Comparison of ENCODE assay signal across 9 cellular contexts in the genomic region with DNA sequence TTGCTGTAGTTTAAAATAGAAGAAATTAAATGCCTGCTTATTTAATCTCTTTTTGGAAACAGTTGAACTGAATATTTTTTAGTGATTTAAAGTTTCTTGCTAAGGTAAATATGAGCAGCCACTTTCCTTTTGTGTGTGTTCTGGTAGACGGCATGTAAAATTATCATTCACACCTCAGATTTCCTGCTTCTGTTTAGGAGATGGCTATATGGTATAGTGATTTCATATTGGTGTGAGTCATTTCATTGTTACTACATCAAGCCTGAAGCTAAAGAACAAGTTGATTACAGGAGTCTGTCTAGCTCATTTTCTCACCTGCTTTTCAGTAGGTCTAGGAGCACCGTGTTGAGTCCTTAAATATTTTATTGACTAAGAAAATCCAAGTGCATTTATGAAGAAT. TPM values are rescaled to one million over a fixed set of nuclear protein-coding genes. Genes with fewer than 3 reads are reported as not detected.
DNase-seq lines count a peak whose midpoint lies in the region; ATAC-seq and TF ChIP-seq lines count a peak whose summit lies in the region.
"Had no signal": no experiment of that assay in that cellular context is flagged by ENCODE, and none has a peak within 500 bp of the region (broad histone marks: within the 10 kb centered on the region; RNA-seq: fewer than 3 reads in every experiment).

No MANE protein-coding gene starts in this region.

- peaks cover 54% of the 10 kb centered on the region for H3F3A ChIP-seq in PC-9 (ENCODE audit: insufficient read depth, low read depth)

- H3K9me3 Mint-ChIP-seq in MCF 10A (ENCODE audit: unreplicated experiment): no peaks in the 10 kb centered on the region

- peak overlapping the region; percentile 90 for H3K27ac Mint-ChIP-seq in MCF 10A (ENCODE audit: low read depth, unreplicated experiment)

- no peak for TF ChIP-seq POLR2A in breast epithelium (IDR thresholded peaks at IDR 0.05)

- TF ChIP-seq CTCF in MCF 10A (IDR thresholded peaks at IDR 0.05; ENCODE audit: unreplicated experiment) (no peak), breast epithelium (IDR thresholded peaks at IDR 0.05) (no peak), PC-9 (conservative IDR thresholded peaks at IDR 0.05) (no peak)

- BruUV-seq in MCF 10A (replicated peaks; lab: Mats Ljungman, UMichigan) (no TSS peak), PC-9 (replicated peaks; lab: Mats Ljungman, UMichigan) (no TSS peak)

- no peaks in the 10 kb centered on the region for H3K4me1 ChIP-seq in breast epithelium
- peaks cover 49% of the 10 kb centered on the region for H3K4me1 ChIP-seq in PC-9 (replicated peaks; ENCODE audit: insufficient read depth)
- peaks cover 0 to 7% of the 10 kb centered on the region in 2 donors for H3K4me1 ChIP-seq in aorta (ENCODE audit: control insufficient read depth in 1 of 2, insufficient read depth in 2 of 2, low read length in 2 of 2)

- intact Hi-C loops in MCF 10A (cut with micrococcal nuclease) (no loop called here), breast epithelium (cut with DNase I; ENCODE audit: low total_unique reads) (no loop called here), PC-9 (cut with micrococcal nuclease; ENCODE audit: unreplicated experiment) (loop anchor here (1.0 kb wide), 1 partner anchor 81 kb away; no protein-coding TSS in a partner anchor), aorta (cut with DNase I) (loop anchor here in 1 of 2 donors (5.0 kb wide), 1 partner anchor 41 kb away; no protein-coding TSS in a partner anchor)

- no peak overlapping the region for H3K27ac ChIP-seq in breast epithelium
- peak overlapping the region; percentile 66 for H3K27ac ChIP-seq in PC-9
- H3K27ac ChIP-seq in aorta (ENCODE audit: low read depth in 1 of 2, low read length in 2 of 2): peak overlapping the region in 1 of 2 donors; percentile 57

- ATAC-seq in aorta (ENCODE audit: low FRiP score): no peak
- no peak for ATAC-seq in HG03025 (IDR thresholded peaks at IDR 0.05; ENCODE audit: low FRiP score, unreplicated experiment)

- H2AFZ ChIP-seq in PC-9: no peak overlapping the region

- H3K4me3 Mint-ChIP-seq in MCF 10A (ENCODE audit: unreplicated experiment): peak overlapping the region; percentile 47

- no peaks in the 10 kb centered on the region for H3K36me3 ChIP-seq in breast epithelium
- H3K36me3 ChIP-seq in PC-9 (ENCODE audit: low read depth): no peaks in the 10 kb centered on the region
- no peaks in the 10 kb centered on the region for H3K36me3 ChIP-seq in aorta (ENCODE audit: control insufficient read depth in 1 of 2, insufficient read depth in 2 of 2, low read length in 1 of 2)

- H3K9me3 ChIP-seq in breast epithelium (no peaks in the 10 kb centered on the region), PC-9 (ENCODE audit: insufficient read depth, low read depth) (no peaks in the 10 kb centered on the region), aorta (ENCODE audit: control insufficient read depth, low read length) (no peaks in the 10 kb centered on the region)

- H3K9me2 ChIP-seq in PC-9 (ENCODE audit: insufficient read depth): no peaks in the 10 kb centered on the region; the same call in 1 of the 2 replicates

- peak overlapping the region; percentile 66 for H3K4me2 ChIP-seq in PC-9

- 2 to 3% methylated on average over 2 of the region's 2 CpGs for WGBS in aorta, 2 donors

- H3K79me2 ChIP-seq in PC-9 (ENCODE audit: low read depth): peaks cover 70% of the 10 kb centered on the region

- H3K4me3 ChIP-seq in breast epithelium (peak overlapping the region in 1 of 3 donors; percentile 24), PC-9 (peak overlapping the region; percentile 20; the same call in 1 of the 2 replicates), aorta (ENCODE audit: low read length in 2 of 2) (peak overlapping the region; percentile 11 to 18)

- no peaks in the 10 kb centered on the region for H3K27me3 Mint-ChIP-seq in MCF 10A (ENCODE audit: insufficient read depth, unreplicated experiment)

- POLR2A ChIA-PET in MCF 10A (lab: Yijun Ruan, JAX): interaction anchor here (0.6 to 6.0 kb wide), 10 partner anchors 10 to 1225 kb away, joined by 3 to 55 read pairs (median 5); a partner anchor contains a TSS
- POLR2A ChIA-PET in PC-9 (lab: Charles Lee; ENCODE audit: unreplicated experiment): interaction anchor here (0.5 to 0.9 kb wide), 3 partner anchors 334 to 1232 kb away, joined by 6 to 11 read pairs (median 7); no protein-coding TSS in a partner anchor

- DNase-seq in MCF 10A (ENCODE audit: unreplicated experiment): peak; percentile 81
- DNase-seq in breast epithelium (ENCODE audit: low spot score in 2 of 2): no peak
- DNase-seq in PC-9: peak in 1 of 2 experiments; percentile 94
- peak; percentile 13 for DNase-seq in fibroblast of gingiva (ENCODE audit: low read depth)
- DNase-seq in aorta: no peak
- no peak for DNase-seq in D341Med (ENCODE audit: low spot score)
- no peak for DNase-seq in DMS153 (lab: John Stamatoyannopoulos, UW)
- DNase-seq: NCI-H748 treated with DMSO at 0.1 percent for 48 hours had no signal

- peaks cover 22% of the 10 kb centered on the region for H3K4me1 Mint-ChIP-seq in MCF 10A (ENCODE audit: insufficient read depth, unreplicated experiment)

- peaks cover 10% of the 10 kb centered on the region; the same call in 1 of the 2 replicates for H4K20me1 ChIP-seq in PC-9 (ENCODE audit: insufficient read depth)

- peaks cover 24% of the 10 kb centered on the region for H3K36me3 Mint-ChIP-seq in MCF 10A (ENCODE audit: insufficient read depth, unreplicated experiment)

- CTCF ChIA-PET in MCF 10A (lab: Yijun Ruan, JAX) (interaction anchor here (0.7 to 1.5 kb wide), 4 partner anchors 33 to 150 kb away, joined by 3 to 7 read pairs (median 3); a partner anchor contains a TSS), PC-9 (lab: Charles Lee) (interaction anchor here (1.3 kb wide), 1 partner anchor 119 kb away, joined by 3 read pairs; no protein-coding TSS in a partner anchor)

- H3K27me3 ChIP-seq in breast epithelium (no peaks in the 10 kb centered on the region), PC-9 (ENCODE audit: insufficient read depth, low read depth) (no peaks in the 10 kb centered on the region), aorta (ENCODE audit: control insufficient read depth in 1 of 2, insufficient read depth in 2 of 2, low read length in 1 of 2) (no peaks in the 10 kb centered on the region)

RNA-seq across cellular contexts. Expression of a gene that starts 2.2 kb away (rescaled TPM):
- 55.3 and 58.8 TPM in 2 replicates for total RNA-seq in MCF 10A (2022)
- 10 to 100 TPM; 41.6 to 61.0 (median 49.8) TPM for total RNA-seq in breast epithelium
- total RNA-seq in PC-9 (2021): 51.9 and 71.5 TPM in 2 replicates
- 100 to 1,000 TPM in 1 of 2 donors, 10 to 100 TPM in 1; 76.1 to 104 TPM for total RNA-seq in aorta
- 10 to 100 TPM; 15.4 to 18.2 TPM for polyA plus RNA-seq in aorta

RNA-seq across cellular contexts. Expression of a gene that starts 43.6 kb away (rescaled TPM):
- total RNA-seq in MCF 10A (2022) (45.9 and 46.3 TPM in 2 replicates), breast epithelium (10 to 100 TPM; 56.5 to 61.6 (median 56.7) TPM), PC-9 (2021) (75.4 and 78.3 TPM in 2 replicates), aorta (10 to 100 TPM; 55.0 to 58.6 TPM)
- 10 to 100 TPM; 25.4 to 26.4 TPM for polyA plus RNA-seq in aorta

RNA-seq across cellular contexts. Expression of a gene that starts 56.5 kb away (rescaled TPM):
- total RNA-seq in MCF 10A (2022) (29.9 and 35.5 TPM in 2 replicates), breast epithelium (10 to 100 TPM; 26.3 to 36.4 (median 35.7) TPM), PC-9 (2021) (34.2 and 41.1 TPM in 2 replicates), aorta (10 to 100 TPM; 38.2 to 41.1 TPM)
- 10 to 100 TPM in 1 of 2 donors, 1 to 10 TPM in 1; 6.9 to 14.3 TPM for polyA plus RNA-seq in aorta

Comparison
In these comparisons a context has a peak if more than half of its experiments do, and no peak if none do; other contexts are left out.
1. DNase-seq: peak in MCF 10A (single experiment) and fibroblast of gingiva (single experiment); none in breast epithelium (0 of 2), aorta (0 of 2), D341Med (single experiment) and DMS153 (single experiment).